In genomic region chr1:60709426-60709825, GRCh38 we compare ENCODE assay signal across 38 cellular contexts.
"Had no signal": no experiment of that assay in that cellular context is flagged by ENCODE, and none has a peak within 500 bp of the region (broad histone marks: within the 10 kb centered on the region; RNA-seq: fewer than 3 reads in every experiment).

No MANE protein-coding gene starts in this region.

- DNase-seq: activated effector memory CD4-positive, alpha-beta T cell treated with anti-CD3 and anti-CD28 coated beads, Interleukin-2, amount 50 U/mL, for 16 hours; activated effector memory CD4-positive, alpha-beta T cell treated with Interleukin-2 at 50 U/mL for 16 hours; activated gamma-delta T cell; activated gamma-delta T cell treated with Interleukin-2 at 50 U/mL for 16 hours; activated naive CD4-positive, alpha-beta T cell; activated naive CD4-positive, alpha-beta T cell treated with anti-CD3 and anti-CD28 coated beads for 36 hours; activated naive CD4-positive, alpha-beta T cell treated with anti-CD3 and anti-CD28 coated beads, Interleukin-2, amount 10 ng/mL, durations not matched to agents 7 days and 5 days; activated naive CD4-positive, alpha-beta T cell treated with anti-CD3 and anti-CD28 coated beads, Interleukin-2, amount 50 U/mL, for 16 hours; activated naive CD4-positive, alpha-beta T cell treated with Interleukin-2 at 50 U/mL for 16 hours; activated naive CD8-positive, alpha-beta T cell treated with anti-CD3 and anti-CD28 coated beads, Interleukin-2, amount 50 U/mL, for 24 hours; activated T-cell treated with anti-CD3 and anti-CD28 coated beads, Interleukin-2, amount 50 U/mL, for 1 hour; activated T-cell treated with anti-CD3 and anti-CD28 coated beads, Interleukin-2, amount 50 U/mL, for 24 hours; activated T-cell treated with anti-CD3 and anti-CD28 coated beads, Interleukin-2, amount 50 U/mL, for 4 hours; activated T-cell treated with anti-CD3 and anti-CD28 coated beads, Interleukin-2, amount 50 U/mL, for 48 hours; activated T-cell treated with anti-CD3 and anti-CD28 coated beads, Interleukin-2, amount 50 U/mL, for 72 hours; adrenal gland; amniotic stem cell; amygdala; anterior cingulate cortex; aorta; body of pancreas; brain microvascular endothelial cell; caudate nucleus; central memory CD4-positive, alpha-beta T cell; cerebellar nuclear complex had no signal

- H3K27ac ChIP-seq: adrenal gland, ascending aorta, body of pancreas, brain microvascular endothelial cell, breast epithelium, cardiac muscle cell had no signal

- H3K36me3 Mint-ChIP-seq: activated naive CD4-positive, alpha-beta T cell treated with anti-CD3 and anti-CD28 coated beads, Interleukin-2, amount 10 ng/mL, durations not matched to agents 7 days and 5 days; activated naive CD4-positive, alpha-beta T cell treated with anti-CD3 and anti-CD28 coated beads, Interleukin-2, amount 50 U/mL, for 24 hours; activated naive CD8-positive, alpha-beta T cell had no signal

- H3K9me3 Mint-ChIP-seq: activated T-helper 1 cell treated with anti-CD3 and anti-CD28 coated beads, Interleukin-12 subunit alpha, Interleukin-12 subunit beta, Interleukin-2, Interleukin-4 antibody, amounts not matched to agents 30 ng/mL and 10 ng/mL and 1 ng/mL, durations not matched to agents 14 hours and 24 hours and 36 hours; activated T-helper 2 cell treated with anti-CD3 and anti-CD28 coated beads, Interferon-gamma antibody, Interleukin-2, Interleukin-4, amounts not matched to agents 10 μg/mL and 5 μg/mL and 100 μg/mL, durations not matched to agents 14 hours and 24 hours and 36 hours had no signal

- H3K4me3 Mint-ChIP-seq: activated naive CD4-positive, alpha-beta T cell treated with anti-CD3 and anti-CD28 coated beads for 36 hours; activated naive CD4-positive, alpha-beta T cell treated with anti-CD3 and anti-CD28 coated beads, Interleukin-2, amount 10 ng/mL, durations not matched to agents 7 days and 5 days; activated naive CD4-positive, alpha-beta T cell treated with anti-CD3 and anti-CD28 coated beads, Interleukin-2, amount 50 U/mL, for 24 hours; activated naive CD8-positive, alpha-beta T cell; activated naive CD8-positive, alpha-beta T cell treated with anti-CD3 and anti-CD28 coated beads, Interleukin-2, amount 50 U/mL, for 24 hours; activated T-cell treated with anti-CD3 and anti-CD28 coated beads, Interleukin-2, amount 50 U/mL, for 24 hours; activated T-cell treated with anti-CD3 and anti-CD28 coated beads, Interleukin-2, amount 50 U/mL, for 4 hours; activated T-cell treated with anti-CD3 and anti-CD28 coated beads, Interleukin-2, amount 50 U/mL, for 72 hours; activated T-helper 1 cell treated with anti-CD3 and anti-CD28 coated beads, Interleukin-12 subunit alpha, Interleukin-12 subunit beta, Interleukin-2, Interleukin-4 antibody, amounts not matched to agents 30 ng/mL and 10 ng/mL and 1 ng/mL, durations not matched to agents 14 hours and 24 hours and 36 hours; activated T-helper 17 cell treated with anti-CD3 and anti-CD28 coated beads, Interleukin-2, amount 50 U/mL, for 72 hours; brain; central memory CD8-positive, alpha-beta T cell had no signal

- H3K4me1 ChIP-seq: adrenal gland, ascending aorta, body of pancreas, breast epithelium had no signal

- H3K36me3 ChIP-seq: adrenal gland, ascending aorta, brain microvascular endothelial cell, breast epithelium, cardiac muscle cell had no signal

- FAIRE-seq: astrocyte, bronchial epithelial cell had no signal

- H3K27me3 Mint-ChIP-seq: activated naive CD4-positive, alpha-beta T cell treated with anti-CD3 and anti-CD28 coated beads, Interleukin-2, amount 10 ng/mL, durations not matched to agents 7 days and 5 days; brain had no signal

- H3K27me3 ChIP-seq: adrenal gland, ascending aorta, body of pancreas, brain microvascular endothelial cell, breast epithelium, cardiac muscle cell had no signal

- H3K9me3 ChIP-seq: body of pancreas, breast epithelium had no signal

- H3K4me3 ChIP-seq: adrenal gland, ascending aorta, body of pancreas, breast epithelium, cardiac muscle cell had no signal

- ATAC-seq: activated naive CD4-positive, alpha-beta T cell treated with anti-CD3 and anti-CD28 coated beads, Interleukin-2, amount 50 U/mL, for 72 hours; activated naive CD8-positive, alpha-beta T cell treated with anti-CD3 and anti-CD28 coated beads, Interleukin-2, amount 50 U/mL, for 24 hours; activated T-cell treated with anti-CD3 and anti-CD28 coated beads, Interleukin-2, amount 50 U/mL, for 4 hours; activated T-cell treated with anti-CD3 and anti-CD28 coated beads, Interleukin-2, amount 50 U/mL, for 72 hours; activated T-helper 17 cell treated with anti-CD3 and anti-CD28 coated beads, Interleukin-2, amount 50 U/mL, for 72 hours; body of pancreas had no signal

- H3K27ac Mint-ChIP-seq: activated naive CD4-positive, alpha-beta T cell treated with anti-CD3 and anti-CD28 coated beads for 36 hours; activated naive CD4-positive, alpha-beta T cell treated with anti-CD3 and anti-CD28 coated beads, Interleukin-2, amount 10 ng/mL, durations not matched to agents 7 days and 5 days; activated naive CD4-positive, alpha-beta T cell treated with anti-CD3 and anti-CD28 coated beads, Interleukin-2, amount 50 U/mL, for 24 hours; activated naive CD4-positive, alpha-beta T cell treated with anti-CD3 and anti-CD28 coated beads, Interleukin-2, amount 50 U/mL, for 72 hours; activated naive CD8-positive, alpha-beta T cell; activated naive CD8-positive, alpha-beta T cell treated with anti-CD3 and anti-CD28 coated beads, Interleukin-2, amount 50 U/mL, for 24 hours; activated T-cell treated with anti-CD3 and anti-CD28 coated beads, Interleukin-2, amount 50 U/mL, for 24 hours; activated T-cell treated with anti-CD3 and anti-CD28 coated beads, Interleukin-2, amount 50 U/mL, for 72 hours; activated T-helper 1 cell treated with anti-CD3 and anti-CD28 coated beads, Interleukin-12 subunit alpha, Interleukin-12 subunit beta, Interleukin-2, Interleukin-4 antibody, amounts not matched to agents 30 ng/mL and 10 ng/mL and 1 ng/mL, durations not matched to agents 14 hours and 24 hours and 36 hours; activated T-helper 17 cell treated with anti-CD3 and anti-CD28 coated beads, Interleukin-2, amount 50 U/mL, for 72 hours; activated T-helper 2 cell treated with anti-CD3 and anti-CD28 coated beads, Interferon-gamma antibody, Interleukin-2, Interleukin-4, amounts not matched to agents 10 μg/mL and 5 μg/mL and 100 μg/mL, durations not matched to agents 14 hours and 24 hours and 36 hours; brain had no signal

- H3K4me1 Mint-ChIP-seq: activated naive CD4-positive, alpha-beta T cell treated with anti-CD3 and anti-CD28 coated beads, Interleukin-2, amount 10 ng/mL, durations not matched to agents 7 days and 5 days; activated naive CD4-positive, alpha-beta T cell treated with anti-CD3 and anti-CD28 coated beads, Interleukin-2, amount 50 U/mL, for 24 hours; activated naive CD8-positive, alpha-beta T cell treated with anti-CD3 and anti-CD28 coated beads, Interleukin-2, amount 50 U/mL, for 24 hours; activated T-helper 17 cell treated with anti-CD3 and anti-CD28 coated beads, Interleukin-2, amount 50 U/mL, for 72 hours; brain; central memory CD8-positive, alpha-beta T cell had no signal
